12 cellular contexts compared by ENCODE assay signal in genomic region chr2:113202305-113203216, GRCh38. TPM values are rescaled to one million over a fixed set of nuclear protein-coding genes. Genes with fewer than 3 reads are reported as not detected.
DNase-seq lines count a peak whose midpoint lies in the region; ATAC-seq, FAIRE-seq and TF ChIP-seq lines count a peak whose summit lies in the region.
"Had no signal": no experiment of that assay in that cellular context is flagged by ENCODE, and none has a peak within 500 bp of the region (broad histone marks: within the 10 kb centered on the region; RNA-seq: fewer than 3 reads in every experiment).

No MANE protein-coding gene starts in this region.

- FAIRE-seq in GM12878 (lab: Jason Lieb, UNC), result no peak

- TF ChIP-seq RAD21 in GM12878 (IDR thresholded peaks at IDR 0.05; ENCODE audit: insufficient read depth, low read depth, low read length), result no peak

- H3K36me3 ChIP-seq in BLaER1, result peaks cover 39% of the 10 kb centered on the region
- H3K36me3 ChIP-seq in GM12878 (ENCODE audit: control insufficient read depth in 2 of 2, insufficient read depth in 2 of 2, low read length in 1 of 2), result peaks cover 25 to 28% of the 10 kb centered on the region in 2 experiments
- H3K36me3 ChIP-seq: cardiac muscle cell had no signal

- H3K4me1 Mint-ChIP-seq in naive thymus-derived CD8-positive, alpha-beta T cell, result peaks cover 15 to 37% (median 32%) of the 10 kb centered on the region in 4 donors

- no peak for TF ChIP-seq CTCF in GM12878 (IDR thresholded peaks at IDR 0.05 in 2 of 3, conservative IDR thresholded peaks at IDR 0.05 in 1 of 3; ENCODE audit: control insufficient read depth in 2 of 3, extremely low read depth in 1 of 3, insufficient read depth in 1 of 3, low read depth in 3 of 3, low read length in 3 of 3)
- TF ChIP-seq CTCF in foreskin fibroblast (IDR thresholded peaks at IDR 0.05; ENCODE audit: low read depth, low read length), result no peak

- no peak for ATAC-seq in GM18505 (IDR thresholded peaks at IDR 0.05; ENCODE audit: unreplicated experiment)
- ATAC-seq in GM12878, result peak; percentile 34
- ATAC-seq in naive thymus-derived CD8-positive, alpha-beta T cell, result no peak
- no peak for ATAC-seq in HG03442 (IDR thresholded peaks at IDR 0.05; ENCODE audit: unreplicated experiment)
- ATAC-seq: SK-N-SH treated with all-trans-retinoic acid at 6 μM for 48 hours had no signal

- no peaks in the 10 kb centered on the region for H3K9me3 ChIP-seq in BLaER1
- H3K9me3 ChIP-seq in GM12878 (replicated peaks; ENCODE audit: control insufficient read depth, insufficient read depth, low read length), result no peaks in the 10 kb centered on the region

- H3K27me3 ChIP-seq in BLaER1 (no peaks in the 10 kb centered on the region), GM12878 (replicated peaks in 1 of 2; ENCODE audit: control insufficient read depth in 2 of 2, insufficient read depth in 2 of 2, low read length in 1 of 2) (no peaks in the 10 kb centered on the region)

- RAD21 ChIA-PET in GM12878 (lab: Charles Lee; ENCODE audit: unreplicated experiment), result interaction anchor here (0.9 to 3.1 kb wide), 8 partner anchors 15 to 174 kb away, joined by 3 to 35 read pairs (median 4); partner anchors contain the start of gene PSD4

- H2AFZ ChIP-seq in GM12878 (ENCODE audit: control insufficient read depth, low read depth, low read length), result no peak overlapping the region

- TF ChIP-seq POLR2A in GM18505 (IDR thresholded peaks at IDR 0.05; ENCODE audit: borderline replicate concordance, extremely low read depth, insufficient read depth, insufficient read length) (peak; percentile 3), GM12878 (IDR thresholded peaks at IDR 0.05; ENCODE audit: low read depth, low read length) (peak; percentile 76)

- CTCF ChIA-PET in GM12878 (lab: Yijun Ruan, JAX), result interaction anchor here (0.8 to 12.2 kb wide), 13 partner anchors 8 to 188 kb away, joined by 3 to 106 read pairs (median 20); partner anchors contain the start of gene PSD4

- no peaks in the 10 kb centered on the region for H3K9me3 Mint-ChIP-seq in naive thymus-derived CD8-positive, alpha-beta T cell

- in situ Hi-C loops in GM12878 (cut with MboI), result no loop called here

- TF ChIP-seq EP300 in GM12878 (IDR thresholded peaks at IDR 0.05; ENCODE audit: borderline replicate concordance in 1 of 2, control insufficient read depth in 1 of 2, low read depth in 2 of 2, low read length in 2 of 2), result no peak

- no TSS peak for BruUV-seq in GM12878 (replicated peaks; lab: Mats Ljungman, UMichigan)

- H3K4me3 Mint-ChIP-seq in naive thymus-derived CD8-positive, alpha-beta T cell, result no peak overlapping the region

- H3K27me3 Mint-ChIP-seq in naive thymus-derived CD8-positive, alpha-beta T cell, result no peaks in the 10 kb centered on the region

- H3K79me2 ChIP-seq in GM12878 (ENCODE audit: control insufficient read depth, insufficient read depth, low read length), result no peaks in the 10 kb centered on the region

- H3K9ac ChIP-seq in BLaER1 (peak overlapping the region; percentile 54; the same call in 1 of the 2 replicates), GM12878 (ENCODE audit: control insufficient read depth, insufficient read depth, low read length) (no peak overlapping the region)

- SMC1A ChIA-PET in GM12878 (lab: Charles Lee; ENCODE audit: uncharacterized antibody, unreplicated experiment), result interaction anchor here (1.1 to 4.8 kb wide), 7 partner anchors 22 to 71 kb away, joined by 3 to 43 read pairs (median 4); partner anchors contain the start of gene PSD4

- H3K4me3 ChIP-seq in BLaER1 (no peak overlapping the region), GM12878 (no peak overlapping the region), foreskin fibroblast (ENCODE audit: low read depth in 1 of 2, low read length in 2 of 2) (no peak overlapping the region)
- H3K4me3 ChIP-seq: cardiac muscle cell, lung had no signal

- POLR2A ChIA-PET in GM12878 (lab: Charles Lee), result interaction anchor here (1.0 to 1.6 kb wide), 4 partner anchors 27 to 59 kb away, joined by 3 to 11 read pairs (median 4); partner anchors contain the start of gene PSD4
- POLR2A ChIA-PET in naive thymus-derived CD8-positive, alpha-beta T cell (lab: Charles Lee), result interaction anchor here (0.7 to 3.7 kb wide), 6 partner anchors 31 to 65 kb away, joined by 3 to 21 read pairs (median 6); no protein-coding TSS in a partner anchor

- no peaks in the 10 kb centered on the region for H4K20me1 ChIP-seq in BLaER1
- H4K20me1 ChIP-seq in GM12878 (ENCODE audit: control insufficient read depth, insufficient read depth), result no peaks in the 10 kb centered on the region

- peak overlapping the region in 6 of 10 donors; percentile 17 to 89 (median 52) for H3K27ac Mint-ChIP-seq in naive thymus-derived CD8-positive, alpha-beta T cell

- H3K27ac ChIP-seq in BLaER1 (peak overlapping the region; percentile 83), GM12878 (ENCODE audit: control insufficient read depth, insufficient read depth) (no peak overlapping the region)
- H3K27ac ChIP-seq: cardiac muscle cell had no signal

- 73% methylated on average over 12 of the region's 13 CpGs for WGBS in GM12878 (ENCODE audit: insufficient coverage, insufficient replicate concordance, low lambda C conversion rate, missing lambda C conversion rate)

- no peak for DNase-seq in GM12878 (ENCODE audit: low read depth, low spot score)
- no peak for DNase-seq in naive thymus-derived CD8-positive, alpha-beta T cell
- DNase-seq in HuH-7 (ENCODE audit: low spot score), result no peak
- no peak for DNase-seq in DMS53 (lab: John Stamatoyannopoulos, UW)
- DNase-seq in foreskin fibroblast, result no peak
- DNase-seq: activated CD8-positive, alpha-beta memory T cell treated with anti-CD3 and anti-CD28 coated beads for 24 hours had no signal

- intact Hi-C loops in GM12878 (cut with micrococcal nuclease; ENCODE audit: unreplicated experiment), result no loop called here

- peak overlapping the region; percentile 77 for H3K4me2 ChIP-seq in BLaER1
- H3K4me2 ChIP-seq in GM12878 (ENCODE audit: control insufficient read depth, insufficient read depth), result no peak overlapping the region

- H3K4me1 ChIP-seq in BLaER1 (peaks cover 50% of the 10 kb centered on the region), GM12878 (ENCODE audit: control insufficient read depth, insufficient read depth, low read length) (no peaks in the 10 kb centered on the region)

- peaks cover 0 to 49% (median 2%) of the 10 kb centered on the region in 3 donors for H3K36me3 Mint-ChIP-seq in naive thymus-derived CD8-positive, alpha-beta T cell

TF ChIP-seq in GM12878, 131 proteins besides CTCF, POLR2A, EP300 and RAD21:
- TF ChIP-seq HDGF (IDR thresholded peaks at IDR 0.05) (no peak), ZNF24 (IDR thresholded peaks at IDR 0.05) (peak; percentile 87), PAX5 (IDR thresholded peaks at IDR 0.05; ENCODE audit: borderline replicate concordance, low read depth, low read length) (0 out of 2 replicates have a peak, but pooled peaks have one; percentile 16), POLR2AphosphoS5 (IDR thresholded peaks at IDR 0.05; ENCODE audit: low read length) (peak; percentile 69; the same call in 1 of the 2 replicates), TBL1XR1 (IDR thresholded peaks at IDR 0.05; ENCODE audit: low read depth, low read length) (no peak), MLLT1 (IDR thresholded peaks at IDR 0.05) (no peak), TARDBP (IDR thresholded peaks at IDR 0.05; ENCODE audit: borderline replicate concordance) (no peak), POLR2AphosphoS2 (IDR thresholded peaks at IDR 0.05; ENCODE audit: low read depth, low read length) (peak; percentile 67; the same call in 1 of the 2 replicates)

RNA-seq across cellular contexts. Expression of gene PSD4, which starts 28.8 kb away (rescaled TPM):
- total RNA-seq in GM12878 (2013; cell fraction: nucleolus; rRNA removed), result 168 and 195 TPM in 2 replicates
- 96.0 and 98.5 TPM in 2 replicates for total RNA-seq in GM12878 (2014; rRNA removed)
- total RNA-seq in GM12878 (2014; rRNA removed; fragmentation: Illumina TruSeq; extraction: Trizol), result 42.6 and 42.8 TPM in 2 replicates
- 114 and 117 TPM in 2 replicates for total RNA-seq in GM12878 (2021)
- 26.5 TPM for polyA plus RNA-seq in GM12878 (2011; ENCODE audit: low read depth)
- 13.6 and 27.4 TPM in 2 replicates for polyA plus RNA-seq in GM12878 (2011; rRNA removed)
- 29.5 and 30.9 TPM in 2 replicates for polyA plus RNA-seq in GM12878 (2011; cell fraction: cytosol; rRNA removed)
- polyA plus RNA-seq in GM12878 (2011; cell fraction: nucleus; rRNA removed), result 145 and 151 TPM in 2 replicates
- polyA plus RNA-seq in GM12878 (2012), result 55.8 and 60.1 TPM in 2 replicates
- 20.8 and 48.3 TPM in 2 replicates for polyA plus RNA-seq in GM12878 (2014; fragmentation: Illumina TruSeq; extraction: Trizol)
- polyA plus RNA-seq in GM12878 (2014; fragmentation: Nextera tagmentation; extraction: Ambion mirVana), result 1 to 10 TPM in 1 of 2 experiments, under 1 TPM in 1; 0.68 to 1.7 TPM
- polyA plus RNA-seq in GM12878 (2014; rRNA removed), result 47.9 and 59.7 TPM in 2 replicates
- 10 to 100 TPM; 23.7 to 25.9 TPM for polyA plus RNA-seq in GM12878 (2016; fragmentation: Nextera tagmentation; extraction: Ambion mirVana)
- 66.3 and 101 TPM in 2 replicates for polyA minus RNA-seq in GM12878 (2011; rRNA and poly(A)+ RNA removed)
- 29.9 and 34.2 TPM in 2 replicates for polyA minus RNA-seq in GM12878 (2011; cell fraction: cytosol; rRNA and poly(A)+ RNA removed)
- polyA minus RNA-seq in GM12878 (2011; cell fraction: nucleus; rRNA and poly(A)+ RNA removed), result 65.5 and 85.2 TPM in 2 replicates
- total RNA-seq in naive thymus-derived CD8-positive, alpha-beta T cell, result 100 to 1,000 TPM; 118 to 124 TPM
- 10 to 100 TPM; 22.8 to 44.1 (median 29.9) TPM for polyA plus RNA-seq in naive thymus-derived CD8-positive, alpha-beta T cell
